In the genomic region with DNA sequence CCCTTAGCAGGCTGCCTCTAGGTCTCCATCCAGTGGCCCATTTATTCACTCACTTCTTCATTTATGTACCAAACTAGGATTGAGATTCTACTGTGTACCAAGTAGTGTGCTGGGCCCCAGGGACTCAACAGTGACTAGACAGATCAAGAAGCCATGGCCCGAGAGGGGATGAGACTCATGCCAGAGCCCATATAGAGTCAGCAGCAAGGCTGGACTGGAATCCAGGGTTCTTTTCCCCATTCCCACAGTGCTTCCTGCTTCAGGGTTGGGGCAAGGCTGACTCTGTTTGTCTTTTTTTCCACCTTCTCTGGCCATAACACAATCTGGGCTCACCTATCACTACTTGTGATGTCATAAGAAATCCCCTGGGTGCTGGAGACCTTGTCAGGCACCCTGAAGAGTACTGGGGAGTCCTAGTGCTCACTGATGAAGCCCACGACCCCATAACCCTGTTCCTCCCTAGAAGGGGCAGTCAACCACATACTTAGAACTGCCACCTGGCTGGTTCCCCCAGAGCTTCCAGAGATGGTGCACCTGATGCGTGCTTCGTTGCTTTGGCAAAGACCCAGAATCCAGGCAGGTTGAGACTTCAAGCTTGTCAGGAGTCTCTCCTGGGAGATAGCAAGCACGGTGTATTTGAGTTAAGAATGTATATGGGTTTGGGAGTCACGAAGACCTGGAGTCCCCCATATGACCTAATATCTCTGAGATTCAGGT, we compare ENCODE assay signal across 12 cellular contexts. TPM values are rescaled to one million over a fixed set of nuclear protein-coding genes. Genes with fewer than 3 reads are reported as not detected.
DNase-seq lines count a peak whose midpoint lies in the region; TF ChIP-seq lines count a peak whose summit lies in the region.
"Had no signal": no experiment of that assay in that cellular context is flagged by ENCODE, and none has a peak within 500 bp of the region (broad histone marks: within the 10 kb centered on the region; RNA-seq: fewer than 3 reads in every experiment).

No MANE protein-coding gene starts in this region.

- TF ChIP-seq EP300 in transverse colon (IDR thresholded peaks at IDR 0.05; ENCODE audit: low read depth) = no peak

- H3K27me3 ChIP-seq in cardiac muscle cell = no peaks in the 10 kb centered on the region
- H3K27me3 ChIP-seq in breast epithelium = peaks cover 0 to 76% of the 10 kb centered on the region in 2 donors
- peaks cover 0 to 54% of the 10 kb centered on the region in 2 experiments for H3K27me3 ChIP-seq in mesenchymal stem cell (ENCODE audit: control insufficient read depth in 1 of 2, insufficient read depth in 1 of 2, low read length in 2 of 2)
- peaks cover under 1% of the 10 kb centered on the region for H3K27me3 ChIP-seq in transverse colon

- H3K18ac ChIP-seq in mesenchymal stem cell (ENCODE audit: low read depth in 1 of 2, low read length in 2 of 2) = peak overlapping the region; percentile 46 to 95

- no peak overlapping the region for H3K14ac ChIP-seq in mesenchymal stem cell (ENCODE audit: low read length in 2 of 2)

- TF ChIP-seq POLR2A in breast epithelium (IDR thresholded peaks at IDR 0.05) (no peak), transverse colon (IDR thresholded peaks at IDR 0.05) (no peak)

- H3K27me3 Mint-ChIP-seq in activated T-helper 2 cell treated with anti-CD3 and anti-CD28 coated beads, Interferon-gamma antibody, Interleukin-2, Interleukin-4, amounts not matched to agents 10 μg/mL and 5 μg/mL and 100 μg/mL, durations not matched to agents 14 hours and 24 hours and 36 hours (ENCODE audit: low read depth) = peaks cover 37% of the 10 kb centered on the region

- H3K36me3 ChIP-seq in cardiac muscle cell = no peaks in the 10 kb centered on the region
- no peaks in the 10 kb centered on the region for H3K36me3 ChIP-seq in breast epithelium
- peaks cover 0 to 5% of the 10 kb centered on the region in 2 experiments for H3K36me3 ChIP-seq in mesenchymal stem cell (ENCODE audit: control insufficient read depth in 1 of 2, insufficient read depth in 2 of 2, low read depth in 1 of 2, low read length in 2 of 2)
- no peaks in the 10 kb centered on the region for H3K36me3 ChIP-seq in transverse colon

- no peak overlapping the region for H2BK120ac ChIP-seq in mesenchymal stem cell (ENCODE audit: low read depth, low read length)

- intact Hi-C loops in cardiac septum (cut with DNase I) = loop anchor here (2.0 to 10.0 kb wide), 3 partner anchors 107 to 211 kb away; a partner anchor contains a TSS
- intact Hi-C loops in breast epithelium (cut with DNase I; ENCODE audit: low total_unique reads) = loop anchor here (10.0 kb wide), 1 partner anchor 81 kb away; no protein-coding TSS in a partner anchor
- intact Hi-C loops in transverse colon (cut with DNase I; ENCODE audit: low total_unique reads) = no loop called here
- intact Hi-C loops in activated T-helper 2 cell treated with anti-CD3 and anti-CD28 coated beads, Interferon-gamma antibody, Interleukin-2, Interleukin-4, amounts not matched to agents 10 μg/mL and 5 μg/mL and 100 μg/mL, durations not matched to agents 14 hours and 24 hours and 36 hours (cut with micrococcal nuclease) = loop anchor here (1.0 kb wide), 2 partner anchors 106 to 126 kb away; no protein-coding TSS in a partner anchor

- H3K9me3 ChIP-seq in cardiac muscle cell (ENCODE audit: low read depth) (no peaks in the 10 kb centered on the region), breast epithelium (no peaks in the 10 kb centered on the region), mesenchymal stem cell (ENCODE audit: control insufficient read depth, low read length) (no peaks in the 10 kb centered on the region), transverse colon (no peaks in the 10 kb centered on the region)

- H2BK15ac ChIP-seq in mesenchymal stem cell (ENCODE audit: low read depth, poor library complexity, severe bottlenecking) = no peak overlapping the region

- peak overlapping the region; percentile 85 for H3K27ac ChIP-seq in cardiac muscle cell
- peak overlapping the region; percentile 21 to 76 for H3K27ac ChIP-seq in breast epithelium
- H3K27ac ChIP-seq in mesenchymal stem cell (ENCODE audit: low read length, poor library complexity, severe bottlenecking) = no peak overlapping the region
- H3K27ac ChIP-seq in transverse colon = peak overlapping the region; percentile 35 to 63 (median 52)

- peak overlapping the region; percentile 23 for H4K8ac ChIP-seq in mesenchymal stem cell (ENCODE audit: low read length)

- H3K4me1 Mint-ChIP-seq in activated T-helper 2 cell treated with anti-CD3 and anti-CD28 coated beads, Interferon-gamma antibody, Interleukin-2, Interleukin-4, amounts not matched to agents 10 μg/mL and 5 μg/mL and 100 μg/mL, durations not matched to agents 14 hours and 24 hours and 36 hours (ENCODE audit: low read depth) = peaks cover 25% of the 10 kb centered on the region

- TF ChIP-seq CTCF in cardiac muscle cell (IDR thresholded peaks at IDR 0.05; ENCODE audit: low read depth, low read length) = no peak
- no peak for TF ChIP-seq CTCF in breast epithelium (IDR thresholded peaks at IDR 0.05)
- no peak for TF ChIP-seq CTCF in transverse colon (IDR thresholded peaks at IDR 0.05)

- no peaks in the 10 kb centered on the region for H3K9me3 Mint-ChIP-seq in activated T-helper 2 cell treated with anti-CD3 and anti-CD28 coated beads, Interferon-gamma antibody, Interleukin-2, Interleukin-4, amounts not matched to agents 10 μg/mL and 5 μg/mL and 100 μg/mL, durations not matched to agents 14 hours and 24 hours and 36 hours
- H3K9me3 Mint-ChIP-seq: activated naive CD8-positive, alpha-beta T cell treated with anti-CD3 and anti-CD28 coated beads for 36 hours; T-helper 1 cell treated with Interleukin-12 subunit alpha and Interleukin-12 subunit beta and Interleukin-4 antibody, amounts not matched to agents 30 μg/mL and 1 μg/mL, for 36 hours had no signal

- H3K79me1 ChIP-seq in mesenchymal stem cell (replicated peaks; ENCODE audit: low read length, poor library complexity, severe bottlenecking) = peaks cover 12% of the 10 kb centered on the region

- peak overlapping the region; percentile 43 for H3K9ac ChIP-seq in mesenchymal stem cell (ENCODE audit: low read length)

- peak overlapping the region in 1 of 2 experiments; percentile 28 for H3K4ac ChIP-seq in mesenchymal stem cell (ENCODE audit: low read depth in 1 of 2, low read length in 2 of 2)

- in situ Hi-C loops in transverse colon (cut with MboI; ENCODE audit: low pct_ligation_motif_present in 1 of 4, low pct_unique_long_range_greater_than_20kb in 1 of 4, low sequenced_read_pairs in 3 of 4) = loop anchor here (5.0 to 25.0 kb wide), 4 partner anchors 101 to 123 kb away; no protein-coding TSS in a partner anchor

- no peak overlapping the region for H2BK5ac ChIP-seq in mesenchymal stem cell (ENCODE audit: low read depth, low read length, poor library complexity, severe bottlenecking)

- H3K4me1 ChIP-seq in cardiac muscle cell (ENCODE audit: low read depth) = peaks cover 36% of the 10 kb centered on the region
- H3K4me1 ChIP-seq in breast epithelium = no peaks in the 10 kb centered on the region
- peaks cover 27% of the 10 kb centered on the region for H3K4me1 ChIP-seq in mesenchymal stem cell (ENCODE audit: control insufficient read depth, insufficient read depth, low read depth, low read length)
- peaks cover 3 to 33% (median 12%) of the 10 kb centered on the region in 4 donors for H3K4me1 ChIP-seq in transverse colon

- H2BK12ac ChIP-seq in mesenchymal stem cell (ENCODE audit: low read length in 2 of 2) = peak overlapping the region in 1 of 2 experiments; percentile 63

- no peak overlapping the region for H4K91ac ChIP-seq in mesenchymal stem cell (ENCODE audit: low read length)

- no peak overlapping the region for H2AK5ac ChIP-seq in mesenchymal stem cell (ENCODE audit: low read length, severe bottlenecking)

- H3K27ac Mint-ChIP-seq in activated T-helper 2 cell treated with anti-CD3 and anti-CD28 coated beads, Interferon-gamma antibody, Interleukin-2, Interleukin-4, amounts not matched to agents 10 μg/mL and 5 μg/mL and 100 μg/mL, durations not matched to agents 14 hours and 24 hours and 36 hours = no peak overlapping the region
- H3K27ac Mint-ChIP-seq: activated naive CD8-positive, alpha-beta T cell treated with anti-CD3 and anti-CD28 coated beads for 36 hours; T-helper 1 cell treated with Interleukin-12 subunit alpha and Interleukin-12 subunit beta and Interleukin-4 antibody, amounts not matched to agents 30 μg/mL and 1 μg/mL, for 36 hours had no signal

- no peak overlapping the region for H3K23ac ChIP-seq in mesenchymal stem cell (ENCODE audit: low read length in 2 of 2)

- WGBS in mesenchymal stem cell = 63% methylated on average over 4 of the region's 6 CpGs
- 43% methylated on average over 6 of the region's 6 CpGs; no CpG with 5 or more reads in 1 of the 2 donors for WGBS in transverse colon (ENCODE audit: low coverage in 1 of 2), 2 donors

- H2AFZ ChIP-seq in mesenchymal stem cell (ENCODE audit: low read depth, low read length) = no peak overlapping the region

- H3K4me3 ChIP-seq in cardiac muscle cell (no peak overlapping the region), breast epithelium (no peak overlapping the region), mesenchymal stem cell (ENCODE audit: insufficient read depth in 1 of 2, low read depth in 1 of 2, low read length in 2 of 2) (no peak overlapping the region), transverse colon (no peak overlapping the region)

- no peak overlapping the region for H3K4me2 ChIP-seq in mesenchymal stem cell (ENCODE audit: low read length, poor library complexity, severe bottlenecking)

- DNase-seq in cardiac muscle cell (ENCODE audit: low read depth in 1 of 2, low spot score in 1 of 2) (no peak), cardiac septum (ENCODE audit: low spot score) (no peak), breast epithelium (ENCODE audit: low spot score in 2 of 2) (no peak), mesenchymal stem cell (no peak), transverse colon (no peak), NOMO-1 (lab: John Stamatoyannopoulos, UW; ENCODE audit: unreplicated experiment in 2 of 2) (no peak), NCI-H446 treated with DMSO at 0.1 percent for 48 hours (lab: John Stamatoyannopoulos, UW) (no peak)
- DNase-seq in activated T-helper 2 cell treated with anti-CD3 and anti-CD28 coated beads, Interferon-gamma antibody, Interleukin-2, Interleukin-4, amounts not matched to agents 10 μg/mL and 5 μg/mL and 100 μg/mL, durations not matched to agents 14 hours and 24 hours and 36 hours (ENCODE audit: low spot score) = no peak
- DNase-seq: activated naive CD8-positive, alpha-beta T cell treated with anti-CD3 and anti-CD28 coated beads for 36 hours; AML-193; MM.1S had no signal

- H3K4me3 Mint-ChIP-seq in activated T-helper 2 cell treated with anti-CD3 and anti-CD28 coated beads, Interferon-gamma antibody, Interleukin-2, Interleukin-4, amounts not matched to agents 10 μg/mL and 5 μg/mL and 100 μg/mL, durations not matched to agents 14 hours and 24 hours and 36 hours (ENCODE audit: low read depth) = no peak overlapping the region
- H3K4me3 Mint-ChIP-seq: activated naive CD8-positive, alpha-beta T cell treated with anti-CD3 and anti-CD28 coated beads for 36 hours; T-helper 1 cell treated with Interleukin-12 subunit alpha and Interleukin-12 subunit beta and Interleukin-4 antibody, amounts not matched to agents 30 μg/mL and 1 μg/mL, for 36 hours had no signal

- no peaks in the 10 kb centered on the region for H3K36me3 Mint-ChIP-seq in activated T-helper 2 cell treated with anti-CD3 and anti-CD28 coated beads, Interferon-gamma antibody, Interleukin-2, Interleukin-4, amounts not matched to agents 10 μg/mL and 5 μg/mL and 100 μg/mL, durations not matched to agents 14 hours and 24 hours and 36 hours (ENCODE audit: low read depth)
- H3K36me3 Mint-ChIP-seq: activated naive CD8-positive, alpha-beta T cell treated with anti-CD3 and anti-CD28 coated beads for 36 hours had no signal

RNA-seq across cellular contexts. Expression of a gene that starts 6.2 kb away (rescaled TPM):
- 9.0 and 11.6 TPM in 2 replicates for total RNA-seq in cardiac muscle cell
- polyA plus RNA-seq in cardiac muscle cell = 8.3 and 10.4 TPM in 2 replicates
- total RNA-seq in cardiac septum = 6.3 TPM
- 1 to 10 TPM; 3.3 to 5.0 (median 5.0) TPM for total RNA-seq in breast epithelium
- polyA plus RNA-seq in mesenchymal stem cell (2013, experiment 1 of 2) = 10.6 TPM
- 9.8 TPM for polyA plus RNA-seq in mesenchymal stem cell (2013, experiment 2 of 2)
- 1 to 10 TPM; 1.3 to 6.0 (median 2.5) TPM for total RNA-seq in transverse colon
- 0.23 and 0.25 TPM in 2 replicates for total RNA-seq in activated T-helper 2 cell treated with anti-CD3 and anti-CD28 coated beads, Interferon-gamma antibody, Interleukin-2, Interleukin-4, amounts not matched to agents 10 μg/mL and 5 μg/mL and 100 μg/mL, durations not matched to agents 14 hours and 24 hours and 36 hours

RNA-seq across cellular contexts. Expression of a gene that starts 56.1 kb away (rescaled TPM):
- total RNA-seq in cardiac muscle cell = 21.1 and 21.6 TPM in 2 replicates
- 44.8 and 63.7 TPM in 2 replicates for polyA plus RNA-seq in cardiac muscle cell
- total RNA-seq in cardiac septum = 8.5 TPM
- total RNA-seq in breast epithelium = 10 to 100 TPM; 11.3 to 20.0 (median 12.5) TPM
- 26.3 TPM for polyA plus RNA-seq in mesenchymal stem cell (2013, experiment 1 of 2)
- 24.5 TPM for polyA plus RNA-seq in mesenchymal stem cell (2013, experiment 2 of 2)
- total RNA-seq in transverse colon = 10 to 100 TPM in 1 of 4 donors, 1 to 10 TPM in 1, under 1 TPM in 1, not detected in 1; 1.00 to 15.2 (median 8.1) TPM
- 13.5 and 16.8 TPM in 2 replicates for total RNA-seq in activated T-helper 2 cell treated with anti-CD3 and anti-CD28 coated beads, Interferon-gamma antibody, Interleukin-2, Interleukin-4, amounts not matched to agents 10 μg/mL and 5 μg/mL and 100 μg/mL, durations not matched to agents 14 hours and 24 hours and 36 hours
